15 cellular contexts compared by ENCODE assay signal in genomic region chr7:31910191-31910590, GRCh38.
DNase-seq lines count a peak whose midpoint lies in the region; ATAC-seq and TF ChIP-seq lines count a peak whose summit lies in the region.
"Had no signal": no experiment of that assay in that cellular context is flagged by ENCODE, and none has a peak within 500 bp of the region (broad histone marks: within the 10 kb centered on the region; RNA-seq: fewer than 3 reads in every experiment).

No MANE protein-coding gene starts in this region.

- TF ChIP-seq CTCF in heart left ventricle (IDR thresholded peaks at IDR 0.05) (no peak), RWPE1 (conservative IDR thresholded peaks at IDR 0.05; ENCODE audit: low read depth) (no peak), transverse colon (IDR thresholded peaks at IDR 0.05) (no peak)

- WGBS in heart left ventricle, 4 donors: 36 to 67% (median 47%) methylated on average over 1 of the region's 1 CpG
- 58% methylated on average over 1 of the region's 1 CpG for WGBS in right cardiac atrium
- WGBS in transverse colon (ENCODE audit: low coverage in 1 of 2), 2 donors: 73 to 80% methylated on average over 1 of the region's 1 CpG

- POLR2A ChIA-PET in RWPE1 (lab: Yijun Ruan, JAX; ENCODE audit: low non-redundant PET): no interaction called here

- H3K27me3 ChIP-seq in heart left ventricle (no peaks in the 10 kb centered on the region), right cardiac atrium (ENCODE audit: control insufficient read depth, insufficient read depth) (no peaks in the 10 kb centered on the region), transverse colon (no peaks in the 10 kb centered on the region)
- H3K27me3 ChIP-seq: BLaER1 treated with 17β-estradiol and CSF1 and Interleukin-3, amounts not matched to agents 10 nM and 100 nM had no signal

- intact Hi-C loops in Right ventricle myocardium superior (cut with DNase I): no loop called here
- intact Hi-C loops in cardiac septum (cut with DNase I): no loop called here
- intact Hi-C loops in heart left ventricle (cut with DNase I): no loop called here
- intact Hi-C loops in right cardiac atrium (cut with DNase I): no loop called here
- intact Hi-C loops in transverse colon (cut with DNase I; ENCODE audit: low total_unique reads): no loop called here

- H3K4me1 ChIP-seq in heart left ventricle (peaks cover 0 to 72% (median 17%) of the 10 kb centered on the region in 12 donors), right cardiac atrium (ENCODE audit: control insufficient read depth, insufficient read depth, low read length) (peaks cover 5% of the 10 kb centered on the region), transverse colon (no peaks in the 10 kb centered on the region)

- no peaks in the 10 kb centered on the region for H3K9me3 ChIP-seq in heart left ventricle
- H3K9me3 ChIP-seq in right cardiac atrium (ENCODE audit: control insufficient read depth, low read length): no peaks in the 10 kb centered on the region
- H3K9me3 ChIP-seq in transverse colon: no peaks in the 10 kb centered on the region

- in situ Hi-C loops in transverse colon (cut with MboI; ENCODE audit: low pct_ligation_motif_present in 1 of 4, low pct_unique_long_range_greater_than_20kb in 1 of 4, low sequenced_read_pairs in 3 of 4): no loop called here

- no peak for TF ChIP-seq EP300 in transverse colon (IDR thresholded peaks at IDR 0.05; ENCODE audit: low read depth)

- no peaks in the 10 kb centered on the region for H3K36me3 ChIP-seq in heart left ventricle
- no peaks in the 10 kb centered on the region for H3K36me3 ChIP-seq in transverse colon
- H3K36me3 ChIP-seq: BLaER1 treated with 17β-estradiol and CSF1 and Interleukin-3, amounts not matched to agents 10 nM and 100 nM had no signal

- CTCF ChIA-PET in RWPE1 (lab: Yijun Ruan, JAX): no interaction called here

- ATAC-seq in Right ventricle myocardium superior (ENCODE audit: poor library complexity) (peak; percentile 80), heart left ventricle (peak in 3 of 4 donors; percentile 60 to 79 (median 78)), right cardiac atrium (peak; percentile 54 to 63)
- ATAC-seq: CD8-positive, alpha-beta T cell; GM23338 had no signal

- TF ChIP-seq POLR2A in heart left ventricle (IDR thresholded peaks at IDR 0.05): no peak
- TF ChIP-seq POLR2A in transverse colon (IDR thresholded peaks at IDR 0.05): no peak

- no peak overlapping the region for H3K4me3 ChIP-seq in heart left ventricle
- H3K4me3 ChIP-seq in right cardiac atrium (ENCODE audit: low read length): no peak overlapping the region
- H3K4me3 ChIP-seq in transverse colon: no peak overlapping the region
- H3K4me3 ChIP-seq: BLaER1 treated with 17β-estradiol and CSF1 and Interleukin-3, amounts not matched to agents 10 nM and 100 nM; GM23338 had no signal

- DNase-seq in Right ventricle myocardium superior: no peak
- no peak for DNase-seq in cardiac septum (ENCODE audit: low spot score)
- peak in 1 of 5 donors; percentile 29 for DNase-seq in heart left ventricle
- no peak for DNase-seq in right cardiac atrium
- DNase-seq in NCI-H2029 treated with DMSO at 0.1 percent for 48 hours (lab: John Stamatoyannopoulos, UW): no peak
- no peak for DNase-seq in RWPE1 (ENCODE audit: low spot score)
- DNase-seq in transverse colon: no peak
- DNase-seq: 8988T; Calu3; CD8-positive, alpha-beta T cell; DMS79; GDM1; HCEC 1CT had no signal

- H3K27ac ChIP-seq in heart left ventricle (peak overlapping the region in 6 of 12 donors; percentile 4 to 63 (median 42)), right cardiac atrium (ENCODE audit: low read length) (no peak overlapping the region), RWPE1 (no peak overlapping the region), transverse colon (no peak overlapping the region)
- H3K27ac ChIP-seq: BLaER1 treated with 17β-estradiol and CSF1 and Interleukin-3, amounts not matched to agents 10 nM and 100 nM had no signal
